In genomic region chr21:40835179-40835694, GRCh38 we compare ENCODE assay signal across 28 cellular contexts. TPM values are rescaled to one million over a fixed set of nuclear protein-coding genes. Genes with fewer than 3 reads are reported as not detected.
A peak's percentile ranks its signal among the peaks of the same experiment; 100 is the strongest.
DNase-seq lines count a peak whose midpoint lies in the region; ATAC-seq, FAIRE-seq and TF ChIP-seq lines count a peak whose summit lies in the region.
"Had no signal": no experiment of that assay in that cellular context is flagged by ENCODE, and none has a peak within 500 bp of the region (broad histone marks: within the 10 kb centered on the region; RNA-seq: fewer than 3 reads in every experiment).

No MANE protein-coding gene starts in this region.

- no peak overlapping the region for H2AFZ ChIP-seq in HepG2 (ENCODE audit: low read length)
- H2AFZ ChIP-seq: GM23338 had no signal

- no peaks in the 10 kb centered on the region for H4K20me1 ChIP-seq in HepG2 (ENCODE audit: insufficient read depth, low read length)

- TF ChIP-seq RAD21 in HepG2 (CRISPR knock-in tag; IDR thresholded peaks at IDR 0.05), result no peak

- intact Hi-C loops in HepG2 (cut with micrococcal nuclease; ENCODE audit: unreplicated experiment), result no loop called here
- intact Hi-C loops in naive thymus-derived CD4-positive, alpha-beta T cell (cut with micrococcal nuclease), result no loop called here
- intact Hi-C loops in natural killer cell (cut with micrococcal nuclease), result no loop called here

- DNase-seq in MV-4-11 (lab: John Stamatoyannopoulos, UW) (peak; percentile 41), SKM-1 (lab: John Stamatoyannopoulos, UW; ENCODE audit: unreplicated experiment) (peak; percentile 46), HepG2 (ENCODE audit: low spot score) (no peak), natural killer cell (no peak), NCI-H2081 (lab: John Stamatoyannopoulos, UW) (no peak)
- no peak for DNase-seq in naive thymus-derived CD4-positive, alpha-beta T cell
- no peak for DNase-seq in activated CD4-positive, alpha-beta T cell treated with anti-CD3 and anti-CD28 coated beads for 1 hour
- DNase-seq: Caco-2; CD8-positive, alpha-beta T cell; DMS79; EL; GDM1; Karpas-422; NCI-H1105 treated with DMSO at 0.1 percent for 48 hours; NCI-H146; NCI-H1930; NCI-H446; NCI-H524 treated with DMSO at 0.1 percent for 48 hours; NCI-H774; Peyer's patch; SIG-M5; SK-N-SH had no signal

- in situ Hi-C loops in HepG2 (cut with HindIII; ENCODE audit: extremely low pct_ligation_motif_present, low pct_unique_long_range_greater_than_20kb), result no loop called here

- no peaks in the 10 kb centered on the region for H3K4me1 Mint-ChIP-seq in naive thymus-derived CD4-positive, alpha-beta T cell
- no peaks in the 10 kb centered on the region for H3K4me1 Mint-ChIP-seq in natural killer cell
- H3K4me1 Mint-ChIP-seq: GM23338 had no signal

- BruUV-seq in HepG2 (replicated peaks; lab: Mats Ljungman, UMichigan), result no TSS peak

- H3K4me3 ChIP-seq in HepG2 (replicated peaks in 1 of 3; ENCODE audit: insufficient read depth in 1 of 3, low read depth in 2 of 3, low read length in 3 of 3), result no peak overlapping the region
- no peak overlapping the region for H3K4me3 ChIP-seq in naive thymus-derived CD4-positive, alpha-beta T cell (ENCODE audit: low read length)
- H3K4me3 ChIP-seq: A549, GM12878, GM23338, HAP-1, Peyer's patch had no signal

- CTCF ChIA-PET in HepG2 (lab: Yijun Ruan, JAX; ENCODE audit: low intra/inter-chr PET ratio, low total read pairs), result no interaction called here
- CTCF ChIA-PET in naive thymus-derived CD4-positive, alpha-beta T cell (lab: Charles Lee), result no interaction called here

- no peak overlapping the region for H3K4me2 ChIP-seq in HepG2 (ENCODE audit: low read depth, low read length)
- H3K4me2 ChIP-seq: A549, GM23338, SK-N-SH had no signal

- no peak overlapping the region for H3K9ac ChIP-seq in HepG2 (ENCODE audit: insufficient read depth, low read depth, low read length)
- H3K9ac ChIP-seq: SK-N-SH had no signal

- peaks cover 6 to 24% (median 23%) of the 10 kb centered on the region in 5 donors for H3K27me3 Mint-ChIP-seq in naive thymus-derived CD4-positive, alpha-beta T cell
- peaks cover 0 to under 1% of the 10 kb centered on the region in 2 donors for H3K27me3 Mint-ChIP-seq in natural killer cell (ENCODE audit: low read depth in 2 of 2)

- WGBS in HepG2 (ENCODE audit: low lambda C conversion rate), result 0% methylated on average over 2 of the region's 2 CpGs

- H3K36me3 ChIP-seq in HepG2 (replicated peaks in 1 of 2; ENCODE audit: control insufficient read depth in 1 of 2, insufficient read depth in 2 of 2, low read length in 2 of 2), result no peaks in the 10 kb centered on the region
- no peaks in the 10 kb centered on the region for H3K36me3 ChIP-seq in naive thymus-derived CD4-positive, alpha-beta T cell (ENCODE audit: control insufficient read depth in 2 of 3, insufficient read depth in 3 of 3, low read length in 3 of 3)
- H3K36me3 ChIP-seq: HAP-1, Peyer's patch had no signal

- H3K4me3 Mint-ChIP-seq in naive thymus-derived CD4-positive, alpha-beta T cell, result no peak overlapping the region
- H3K4me3 Mint-ChIP-seq in natural killer cell, result no peak overlapping the region
- H3K4me3 Mint-ChIP-seq: CD8-positive, alpha-beta T cell; GM23338 had no signal

- H3K36me3 Mint-ChIP-seq in naive thymus-derived CD4-positive, alpha-beta T cell, result no peaks in the 10 kb centered on the region
- no peaks in the 10 kb centered on the region for H3K36me3 Mint-ChIP-seq in natural killer cell
- H3K36me3 Mint-ChIP-seq: CD8-positive, alpha-beta T cell had no signal

- peaks cover 12% of the 10 kb centered on the region; the same call in 1 of the 2 replicates for H3K9me3 ChIP-seq in HepG2 (ENCODE audit: low read length)
- H3K9me3 ChIP-seq in naive thymus-derived CD4-positive, alpha-beta T cell (ENCODE audit: control insufficient read depth in 2 of 3, low read length in 3 of 3), result no peaks in the 10 kb centered on the region
- H3K9me3 ChIP-seq: A549, Caco-2, HAP-1, Peyer's patch had no signal

- H3K27ac ChIP-seq in HepG2 (ENCODE audit: extremely low read length, insufficient read depth, low read length), result no peak overlapping the region
- no peak overlapping the region for H3K27ac ChIP-seq in naive thymus-derived CD4-positive, alpha-beta T cell (ENCODE audit: low read depth, low read length)
- H3K27ac ChIP-seq: A549, C4-2B, Peyer's patch had no signal

- H3K4me1 ChIP-seq in HepG2 (ENCODE audit: insufficient read depth, low read length), result no peaks in the 10 kb centered on the region
- no peaks in the 10 kb centered on the region for H3K4me1 ChIP-seq in naive thymus-derived CD4-positive, alpha-beta T cell (ENCODE audit: control insufficient read depth in 2 of 2, insufficient read depth in 2 of 2, low read length in 2 of 2)
- H3K4me1 ChIP-seq: A549, Caco-2, HAP-1, Peyer's patch had no signal

- ATAC-seq in HepG2 (no peak), natural killer cell (no peak)
- ATAC-seq in naive thymus-derived CD4-positive, alpha-beta T cell, result no peak
- ATAC-seq: A549; CD8-positive, alpha-beta T cell; GM12878; GM23338 had no signal

- TF ChIP-seq CTCF in HepG2 (CRISPR knock-in tag; IDR thresholded peaks at IDR 0.05) (no peak), natural killer cell (IDR thresholded peaks at IDR 0.05) (no peak)

- H3K9me3 Mint-ChIP-seq in naive thymus-derived CD4-positive, alpha-beta T cell, result peaks cover 0 to 3% (median 0%) of the 10 kb centered on the region in 11 donors
- H3K9me3 Mint-ChIP-seq in natural killer cell, result no peaks in the 10 kb centered on the region
- H3K9me3 Mint-ChIP-seq: CD8-positive, alpha-beta T cell had no signal

- no peaks in the 10 kb centered on the region for H3K79me2 ChIP-seq in HepG2 (ENCODE audit: insufficient read depth, low read length)

- no peak overlapping the region for H3K27ac Mint-ChIP-seq in naive thymus-derived CD4-positive, alpha-beta T cell
- no peak overlapping the region for H3K27ac Mint-ChIP-seq in natural killer cell
- H3K27ac Mint-ChIP-seq: CD8-positive, alpha-beta T cell; GM23338 had no signal

- TF ChIP-seq EP300 in HepG2 (IDR thresholded peaks at IDR 0.05; ENCODE audit: low read depth in 2 of 2, low read length in 2 of 2) (no peak), HepG2 (CRISPR knock-in tag; IDR thresholded peaks at IDR 0.05; ENCODE audit: borderline replicate concordance) (no peak)

- no peak for FAIRE-seq in HepG2 (lab: Jason Lieb, UNC)
- FAIRE-seq: A549, GM12878 had no signal

- TF ChIP-seq POLR2A in HepG2 (IDR thresholded peaks at IDR 0.05; ENCODE audit: insufficient read depth in 1 of 2, low read depth in 2 of 2, low read length in 2 of 2), result no peak

- POLR2A ChIA-PET in HepG2 (lab: Yijun Ruan, JAX), result no interaction called here
- POLR2A ChIA-PET in naive thymus-derived CD4-positive, alpha-beta T cell (lab: Charles Lee), result no interaction called here

- no peaks in the 10 kb centered on the region; a peak in 1 of 5 replicates for H3K27me3 ChIP-seq in HepG2 (ENCODE audit: control insufficient read depth in 1 of 2, insufficient read depth in 2 of 2, low read length in 2 of 2)
- H3K27me3 ChIP-seq in naive thymus-derived CD4-positive, alpha-beta T cell (ENCODE audit: control insufficient read depth in 2 of 2, insufficient read depth in 2 of 2, low read length in 2 of 2), result no peaks in the 10 kb centered on the region
- H3K27me3 ChIP-seq: Peyer's patch had no signal

TF ChIP-seq in HepG2, 621 proteins besides CTCF, POLR2A, EP300 and RAD21:
- TF ChIP-seq ZNF329 (CRISPR knock-in tag; IDR thresholded peaks at IDR 0.05; ENCODE audit: low read depth), result no peak
- TF ChIP-seq ZZZ3 (CRISPR knock-in tag; IDR thresholded peaks at IDR 0.05; ENCODE audit: borderline replicate concordance), result no peak
- TF ChIP-seq BHLHE40 (IDR thresholded peaks at IDR 0.05; ENCODE audit: low read length), result no peak
- no peak for TF ChIP-seq ZNF230 (CRISPR knock-in tag; IDR thresholded peaks at IDR 0.05)
- no peak for TF ChIP-seq KDM1A (CRISPR knock-in tag; IDR thresholded peaks at IDR 0.05)
- TF ChIP-seq MAFF (IDR thresholded peaks at IDR 0.05; ENCODE audit: low read depth, low read length), result peak; percentile 73
- no peak for TF ChIP-seq ZNF556 (CRISPR knock-in tag; IDR thresholded peaks at IDR 0.05; ENCODE audit: borderline replicate concordance)
- TF ChIP-seq ZNF619 (CRISPR knock-in tag; IDR thresholded peaks at IDR 0.05), result no peak
- TF ChIP-seq ZNF780A (CRISPR knock-in tag; IDR thresholded peaks at IDR 0.05), result no peak
- TF ChIP-seq ZNF12 (CRISPR knock-in tag; IDR thresholded peaks at IDR 0.05), result no peak
- TF ChIP-seq MAFK (conservative IDR thresholded peaks at IDR 0.05 in 1 of 2, IDR thresholded peaks at IDR 0.05 in 1 of 2; ENCODE audit: low read length in 2 of 2), result peak; percentile 61 to 79; a peak in 3 of 4 replicates
- TF ChIP-seq SMAD1 (CRISPR knock-in tag; IDR thresholded peaks at IDR 0.05; ENCODE audit: borderline replicate concordance, low read depth), result no peak

RNA-seq across cellular contexts. Expression of gene DSCAM, which starts 11.7 kb away (rescaled TPM):
- total RNA-seq in HepG2 (2016; rRNA removed; fragmentation: Illumina TruSeq; extraction: Trizol), result not detected in 2 replicates
- not detected in 2 replicates for total RNA-seq in HepG2 (2016; cell fraction: cytosol; rRNA removed; fragmentation: Illumina TruSeq; extraction: Trizol; ENCODE audit: low read depth)
- not detected in 2 replicates for total RNA-seq in HepG2 (2016; cell fraction: insoluble cytoplasmic fraction; rRNA removed; fragmentation: Illumina TruSeq; extraction: Trizol)
- not detected in 2 replicates for total RNA-seq in HepG2 (2016; cell fraction: membrane; rRNA removed; fragmentation: Illumina TruSeq; extraction: Trizol)
- total RNA-seq in HepG2 (2016; cell fraction: nucleus; rRNA removed; fragmentation: Illumina TruSeq; extraction: Trizol), result not detected in 2 replicates
- polyA plus RNA-seq in HepG2 (2011; rRNA removed), result not detected in 2 replicates
- not detected in 2 replicates for polyA plus RNA-seq in HepG2 (2011; cell fraction: cytosol; rRNA removed)
- polyA plus RNA-seq in HepG2 (2011; cell fraction: nucleus; rRNA removed), result not detected in 2 replicates
- polyA plus RNA-seq in HepG2 (2012), result not detected in 2 replicates
- polyA plus RNA-seq in HepG2 (2016; cell fraction: cytosol; fragmentation: Illumina TruSeq; extraction: Trizol; ENCODE audit: low read depth), result not detected in 2 replicates
- polyA plus RNA-seq in HepG2 (2016; cell fraction: insoluble cytoplasmic fraction; fragmentation: Illumina TruSeq; extraction: Trizol; ENCODE audit: low read depth), result not detected in 2 replicates
- not detected in 2 replicates for polyA plus RNA-seq in HepG2 (2016; cell fraction: membrane; fragmentation: Illumina TruSeq; extraction: Trizol; ENCODE audit: low read depth)
- polyA plus RNA-seq in HepG2 (2016; cell fraction: nucleus; fragmentation: Illumina TruSeq; extraction: Trizol; ENCODE audit: insufficient read depth, low read depth), result not detected in 2 replicates
- polyA minus RNA-seq in HepG2 (2011; rRNA and poly(A)+ RNA removed; ENCODE audit: low replicate concordance), result not detected in 2 replicates
- polyA minus RNA-seq in HepG2 (2011; cell fraction: cytosol; rRNA and poly(A)+ RNA removed), result not detected in 2 replicates
- polyA minus RNA-seq in HepG2 (2011; cell fraction: nucleus; rRNA and poly(A)+ RNA removed), result not detected in 2 replicates
- total RNA-seq in naive thymus-derived CD4-positive, alpha-beta T cell, result not detected
- polyA plus RNA-seq in naive thymus-derived CD4-positive, alpha-beta T cell, result not detected
- not detected for total RNA-seq in natural killer cell
- total RNA-seq: Caco-2; CD8-positive, alpha-beta T cell; GM12878; OCI-LY7 had no signal
- polyA plus RNA-seq: A549, GM12878, GM23338, SK-N-SH had no signal

Comparison
In these comparisons a context has a peak if more than half of its experiments do, and no peak if none do; other contexts are left out.
1. DNase-seq: peak in MV-4-11 (single experiment) and SKM-1 (single experiment); none in HepG2 (single experiment), naive thymus-derived CD4-positive, alpha-beta T cell (0 of 9), natural killer cell (single experiment), NCI-H2081 (0 of 2) and activated CD4-positive, alpha-beta T cell treated with anti-CD3 and anti-CD28 coated beads for 1 hour (single experiment).